Comparison of ENCODE assay signal across 2 cellular contexts in genomic region chr17:48064638-48065037, GRCh38.
TF ChIP-seq lines count a peak whose summit lies in the region.

No MANE protein-coding gene starts in this region.

TF ChIP-seq in HCT116, 20 proteins besides CTCF, POLR2A, EP300 and RAD21:
- TF ChIP-seq EZH2phosphoT487 (IDR thresholded peaks at IDR 0.05; ENCODE audit: borderline replicate concordance) (no peak), POLR2AphosphoS5 (IDR thresholded peaks at IDR 0.05; ENCODE audit: low read depth, low read length) (peak; percentile 23; the same call in 1 of the 2 replicates)

TF ChIP-seq in H1, 55 proteins besides CTCF, POLR2A, EP300 and RAD21:
- no peak for TF ChIP-seq BCL11A (IDR thresholded peaks at IDR 0.05; ENCODE audit: low read depth in 2 of 2, low read length in 2 of 2)
- TF ChIP-seq SIN3A (conservative IDR thresholded peaks at IDR 0.05 in 1 of 2, IDR thresholded peaks at IDR 0.05 in 1 of 2; ENCODE audit: low read depth in 1 of 2, low read length in 2 of 2), result no peak
- no peak for TF ChIP-seq SIX5 (IDR thresholded peaks at IDR 0.05; ENCODE audit: low read depth, low read length)
- TF ChIP-seq SUZ12 (IDR thresholded peaks at IDR 0.05; ENCODE audit: low read length), result no peak
- TF ChIP-seq MAFK (IDR thresholded peaks at IDR 0.05; ENCODE audit: low read depth, low read length), result no peak
- no peak for TF ChIP-seq TAF7 (optimal IDR thresholded peaks at IDR 0.05; ENCODE audit: borderline replicate concordance, low read depth, low read length)
- no peak for TF ChIP-seq BACH1 (IDR thresholded peaks at IDR 0.05; ENCODE audit: low read length)
- TF ChIP-seq PHF8 (conservative IDR thresholded peaks at IDR 0.05; ENCODE audit: low read depth, low read length), result no peak
- no peak for TF ChIP-seq ASH2L (IDR thresholded peaks at IDR 0.05; ENCODE audit: low read length)
- no peak for TF ChIP-seq NRF1 (IDR thresholded peaks at IDR 0.05; ENCODE audit: low read depth, low read length)
- TF ChIP-seq CEBPB (IDR thresholded peaks at IDR 0.05; ENCODE audit: low read depth, low read length), result no peak
- TF ChIP-seq JUND (IDR thresholded peaks at IDR 0.05; ENCODE audit: low read length), result no peak
- no peak for TF ChIP-seq TEAD4 (IDR thresholded peaks at IDR 0.05; ENCODE audit: low read depth, low read length)
- TF ChIP-seq CBX5 (IDR thresholded peaks at IDR 0.05; ENCODE audit: low read depth, low read length), result no peak
- TF ChIP-seq KDM5A (IDR thresholded peaks at IDR 0.05; ENCODE audit: low read length), result no peak
- TF ChIP-seq TCF12 (IDR thresholded peaks at IDR 0.05; ENCODE audit: low read depth, low read length), result no peak
- no peak for TF ChIP-seq HDAC6 (IDR thresholded peaks at IDR 0.05; ENCODE audit: low read depth, low read length)
- no peak for TF ChIP-seq GABPA (IDR thresholded peaks at IDR 0.05; ENCODE audit: borderline replicate concordance, insufficient read depth, low read length)
